1 cellular context compared by ENCODE assay signal in the genomic region with DNA sequence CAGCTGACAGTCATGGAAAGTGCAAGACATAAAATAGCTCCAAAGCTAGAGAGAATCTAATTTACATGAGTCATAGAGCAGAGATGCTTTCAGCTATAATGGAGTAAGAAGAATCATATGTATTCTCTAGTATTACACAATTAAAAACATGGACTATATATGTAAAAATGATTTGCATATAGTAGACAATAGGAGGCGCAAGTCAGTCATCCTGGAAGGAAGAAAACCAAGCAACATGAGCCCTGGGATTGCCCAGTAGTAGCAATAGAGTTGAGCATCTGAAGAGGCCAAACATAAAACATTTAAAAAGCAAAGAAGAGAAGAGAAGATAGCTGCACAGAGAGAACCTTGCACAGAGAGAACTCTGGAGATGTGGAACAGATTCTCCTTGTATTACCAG.
TF ChIP-seq lines count a peak whose summit lies in the region.

No MANE protein-coding gene starts in this region.

TF ChIP-seq in Ishikawa, 13 proteins besides CTCF, POLR2A, EP300 and RAD21 (continued from another document):
- TF ChIP-seq, protein P1, sequence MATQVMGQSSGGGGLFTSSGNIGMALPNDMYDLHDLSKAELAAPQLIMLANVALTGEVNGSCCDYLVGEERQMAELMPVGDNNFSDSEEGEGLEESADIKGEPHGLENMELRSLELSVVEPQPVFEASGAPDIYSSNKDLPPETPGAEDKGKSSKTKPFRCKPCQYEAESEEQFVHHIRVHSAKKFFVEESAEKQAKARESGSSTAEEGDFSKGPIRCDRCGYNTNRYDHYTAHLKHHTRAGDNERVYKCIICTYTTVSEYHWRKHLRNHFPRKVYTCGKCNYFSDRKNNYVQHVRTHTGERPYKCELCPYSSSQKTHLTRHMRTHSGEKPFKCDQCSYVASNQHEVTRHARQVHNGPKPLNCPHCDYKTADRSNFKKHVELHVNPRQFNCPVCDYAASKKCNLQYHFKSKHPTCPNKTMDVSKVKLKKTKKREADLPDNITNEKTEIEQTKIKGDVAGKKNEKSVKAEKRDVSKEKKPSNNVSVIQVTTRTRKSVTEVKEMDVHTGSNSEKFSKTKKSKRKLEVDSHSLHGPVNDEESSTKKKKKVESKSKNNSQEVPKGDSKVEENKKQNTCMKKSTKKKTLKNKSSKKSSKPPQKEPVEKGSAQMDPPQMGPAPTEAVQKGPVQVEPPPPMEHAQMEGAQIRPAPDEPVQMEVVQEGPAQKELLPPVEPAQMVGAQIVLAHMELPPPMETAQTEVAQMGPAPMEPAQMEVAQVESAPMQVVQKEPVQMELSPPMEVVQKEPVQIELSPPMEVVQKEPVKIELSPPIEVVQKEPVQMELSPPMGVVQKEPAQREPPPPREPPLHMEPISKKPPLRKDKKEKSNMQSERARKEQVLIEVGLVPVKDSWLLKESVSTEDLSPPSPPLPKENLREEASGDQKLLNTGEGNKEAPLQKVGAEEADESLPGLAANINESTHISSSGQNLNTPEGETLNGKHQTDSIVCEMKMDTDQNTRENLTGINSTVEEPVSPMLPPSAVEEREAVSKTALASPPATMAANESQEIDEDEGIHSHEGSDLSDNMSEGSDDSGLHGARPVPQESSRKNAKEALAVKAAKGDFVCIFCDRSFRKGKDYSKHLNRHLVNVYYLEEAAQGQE (IDR thresholded peaks at IDR 0.05; ENCODE audit: low read depth), result no peak
- TF ChIP-seq, protein P2, sequence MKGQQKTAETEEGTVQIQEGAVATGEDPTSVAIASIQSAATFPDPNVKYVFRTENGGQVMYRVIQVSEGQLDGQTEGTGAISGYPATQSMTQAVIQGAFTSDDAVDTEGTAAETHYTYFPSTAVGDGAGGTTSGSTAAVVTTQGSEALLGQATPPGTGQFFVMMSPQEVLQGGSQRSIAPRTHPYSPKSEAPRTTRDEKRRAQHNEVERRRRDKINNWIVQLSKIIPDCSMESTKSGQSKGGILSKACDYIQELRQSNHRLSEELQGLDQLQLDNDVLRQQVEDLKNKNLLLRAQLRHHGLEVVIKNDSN (IDR thresholded peaks at IDR 0.05), result no peak
- TF ChIP-seq NFIC (IDR thresholded peaks at IDR 0.05), result no peak
TF ChIP-seq in Ishikawa: peak in this region for 0.
